In genomic region chr1:174022080-174022975, GRCh38 we compare ENCODE assay signal across 1 cellular context.
TF ChIP-seq lines count a peak whose summit lies in the region.

A gene with protein sequence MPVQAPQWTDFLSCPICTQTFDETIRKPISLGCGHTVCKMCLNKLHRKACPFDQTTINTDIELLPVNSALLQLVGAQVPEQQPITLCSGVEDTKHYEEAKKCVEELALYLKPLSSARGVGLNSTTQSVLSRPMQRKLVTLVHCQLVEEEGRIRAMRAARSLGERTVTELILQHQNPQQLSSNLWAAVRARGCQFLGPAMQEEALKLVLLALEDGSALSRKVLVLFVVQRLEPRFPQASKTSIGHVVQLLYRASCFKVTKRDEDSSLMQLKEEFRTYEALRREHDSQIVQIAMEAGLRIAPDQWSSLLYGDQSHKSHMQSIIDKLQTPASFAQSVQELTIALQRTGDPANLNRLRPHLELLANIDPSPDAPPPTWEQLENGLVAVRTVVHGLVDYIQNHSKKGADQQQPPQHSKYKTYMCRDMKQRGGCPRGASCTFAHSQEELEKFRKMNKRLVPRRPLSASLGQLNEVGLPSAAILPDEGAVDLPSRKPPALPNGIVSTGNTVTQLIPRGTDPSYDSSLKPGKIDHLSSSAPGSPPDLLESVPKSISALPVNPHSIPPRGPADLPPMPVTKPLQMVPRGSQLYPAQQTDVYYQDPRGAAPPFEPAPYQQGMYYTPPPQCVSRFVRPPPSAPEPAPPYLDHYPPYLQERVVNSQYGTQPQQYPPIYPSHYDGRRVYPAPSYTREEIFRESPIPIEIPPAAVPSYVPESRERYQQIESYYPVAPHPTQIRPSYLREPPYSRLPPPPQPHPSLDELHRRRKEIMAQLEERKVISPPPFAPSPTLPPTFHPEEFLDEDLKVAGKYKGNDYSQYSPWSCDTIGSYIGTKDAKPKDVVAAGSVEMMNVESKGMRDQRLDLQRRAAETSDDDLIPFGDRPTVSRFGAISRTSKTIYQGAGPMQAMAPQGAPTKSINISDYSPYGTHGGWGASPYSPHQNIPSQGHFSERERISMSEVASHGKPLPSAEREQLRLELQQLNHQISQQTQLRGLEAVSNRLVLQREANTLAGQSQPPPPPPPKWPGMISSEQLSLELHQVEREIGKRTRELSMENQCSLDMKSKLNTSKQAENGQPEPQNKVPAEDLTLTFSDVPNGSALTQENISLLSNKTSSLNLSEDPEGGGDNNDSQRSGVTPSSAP (minus strand): TSS chr1:174022357. CDS start chr1:173992985, 29,372 bp downstream.

TF ChIP-seq in A549, 52 proteins besides CTCF, POLR2A, EP300 and RAD21 (continued from another document):
- TF ChIP-seq FOXS1 (CRISPR knock-in tag; IDR thresholded peaks at IDR 0.05): no peak
- TF ChIP-seq MYC (IDR thresholded peaks at IDR 0.05; ENCODE audit: borderline replicate concordance, low read length): 0 out of 2 replicates have a peak, but pooled peaks have one; percentile 45
- TF ChIP-seq ZFP36 (IDR thresholded peaks at IDR 0.05; ENCODE audit: borderline replicate concordance, partially characterized antibody): no peak
- TF ChIP-seq USF2 (IDR thresholded peaks at IDR 0.05): no peak
- TF ChIP-seq KDM5A (IDR thresholded peaks at IDR 0.05): no peak
- TF ChIP-seq RNF2 (IDR thresholded peaks at IDR 0.05; ENCODE audit: borderline replicate concordance, low read depth): no peak
- TF ChIP-seq HOXB13 (CRISPR knock-in tag; IDR thresholded peaks at IDR 0.05; ENCODE audit: low read depth): no peak
- TF ChIP-seq FOSL2 (IDR thresholded peaks at IDR 0.05): peak; percentile 27; the same call in 1 of the 2 replicates
- peak; percentile 85 for TF ChIP-seq FOSL2 (CRISPR knock-in tag; IDR thresholded peaks at IDR 0.05)
- TF ChIP-seq BCL3 (IDR thresholded peaks at IDR 0.05): peak; percentile 89; the same call in 2 of the 3 replicates
- TF ChIP-seq MAFK (IDR thresholded peaks at IDR 0.05; ENCODE audit: partially characterized antibody): no peak
- no peak for TF ChIP-seq TFCP2L1 (CRISPR knock-in tag; IDR thresholded peaks at IDR 0.05)
- no peak for TF ChIP-seq ZC3H11A (IDR thresholded peaks at IDR 0.05)
- no peak for TF ChIP-seq HOXB5 (CRISPR knock-in tag; IDR thresholded peaks at IDR 0.05)
- TF ChIP-seq ZSCAN20 (CRISPR knock-in tag; IDR thresholded peaks at IDR 0.05): no peak
- 0 out of 2 replicates have a peak, but pooled peaks have one; percentile 21 for TF ChIP-seq GATA3 (IDR thresholded peaks at IDR 0.05; ENCODE audit: borderline replicate concordance)
- no peak for TF ChIP-seq SREBF2 (IDR thresholded peaks at IDR 0.05)
- no peak for TF ChIP-seq RFX5 (IDR thresholded peaks at IDR 0.05)
- TF ChIP-seq REST (IDR thresholded peaks at IDR 0.05): no peak
- TF ChIP-seq CHD2 (IDR thresholded peaks at IDR 0.05; ENCODE audit: low read length, partially characterized antibody): no peak
- no peak for TF ChIP-seq NR3C1 (IDR thresholded peaks at IDR 0.05)
- no peak for TF ChIP-seq KDM1A (IDR thresholded peaks at IDR 0.05; ENCODE audit: low read depth)
- no peak for TF ChIP-seq CHD4 (IDR thresholded peaks at IDR 0.05; ENCODE audit: borderline replicate concordance)
- no peak for TF ChIP-seq HEYL (CRISPR knock-in tag; IDR thresholded peaks at IDR 0.05)
- TF ChIP-seq EHMT2 (IDR thresholded peaks at IDR 0.05; ENCODE audit: low read depth): no peak
- no peak for TF ChIP-seq TP53 (CRISPR knock-in tag; IDR thresholded peaks at IDR 0.05)
- no peak for TF ChIP-seq NFE2L2 (conservative IDR thresholded peaks at IDR 0.05; ENCODE audit: low read length)
- peak; percentile 15; the same call in 1 of the 3 replicates for TF ChIP-seq SMC3 (IDR thresholded peaks at IDR 0.05)
- no peak for TF ChIP-seq HOXA7 (CRISPR knock-in tag; IDR thresholded peaks at IDR 0.05)
- TF ChIP-seq CEBPB (IDR thresholded peaks at IDR 0.05): no peak
- no peak for TF ChIP-seq PBX3 (IDR thresholded peaks at IDR 0.05)
- no peak for TF ChIP-seq RCOR1 (IDR thresholded peaks at IDR 0.05; ENCODE audit: low read depth, low read length)
- no peak for TF ChIP-seq CBX8 (IDR thresholded peaks at IDR 0.05)
- 0 out of 2 replicates have a peak, but pooled peaks have one; percentile 4 for TF ChIP-seq MAX (IDR thresholded peaks at IDR 0.05)
